ENCODE assay signal across 8 cellular contexts in genomic region chr19:45485301-45486077, GRCh38. TPM values are rescaled to one million over a fixed set of nuclear protein-coding genes. Genes with fewer than 3 reads are reported as not detected.
DNase-seq lines count a peak whose midpoint lies in the region; ATAC-seq and TF ChIP-seq lines count a peak whose summit lies in the region.

No MANE protein-coding gene starts in this region.

- peak overlapping the region; percentile 61; the same call in 1 of the 2 replicates for H3K27ac Mint-ChIP-seq in WTC11

- H3K27ac ChIP-seq in caudate nucleus (ENCODE audit: low read depth, low read length), result peak overlapping the region; percentile 46

- ATAC-seq in GM18907 (IDR thresholded peaks at IDR 0.05; ENCODE audit: unreplicated experiment) (peak; percentile 89), HG03139 (IDR thresholded peaks at IDR 0.05; ENCODE audit: unreplicated experiment) (peak; percentile 94), WTC11 (peak; percentile 96)

- no peaks in the 10 kb centered on the region for H3K9me3 Mint-ChIP-seq in WTC11

- CTCF ChIA-PET in WTC11 (lab: Charles Lee), result interaction anchor here (0.5 to 3.6 kb wide), 82 partner anchors 9 to 475 kb away, joined by 3 to 145 read pairs (median 5); partner anchors contain the start of genes BLOC1S3, ERCC1, ERCC2 and FOSB

- peak; percentile 90 for TF ChIP-seq CTCF in WTC11 (IDR thresholded peaks at IDR 0.05)

- peak overlapping the region; percentile 81 for H3K4me3 Mint-ChIP-seq in WTC11

- POLR2A ChIA-PET in WTC11 (lab: Charles Lee), result interaction anchor here (0.5 to 1.2 kb wide), 11 partner anchors 12 to 567 kb away, joined by 3 to 7 read pairs (median 4); partner anchors contain the start of genes FOSB and PPM1N

- H3K4me1 Mint-ChIP-seq in WTC11, result peaks cover 4% of the 10 kb centered on the region

- H3K36me3 Mint-ChIP-seq in WTC11, result no peaks in the 10 kb centered on the region

- DNase-seq in AG08396 (ENCODE audit: low spot score) (peak; percentile 89), NCI-H2227 (lab: John Stamatoyannopoulos, UW; ENCODE audit: unreplicated experiment) (peak; percentile 96), WTC11 (ENCODE audit: low spot score) (peak; percentile 100), caudate nucleus (lab: John Stamatoyannopoulos, UW) (peak; percentile 59 to 99 (median 91)), islet precursor cell (peak; percentile 97)
- DNase-seq in stimulated activated CD4-positive, alpha-beta T cell treated with anti-CD3 and anti-CD28 coated beads, Interleukin-12 subunit alpha, Interleukin-12 subunit beta, amount 100 ng/mL, for 4 hours, result peak; percentile 98

- H3K27me3 Mint-ChIP-seq in WTC11 (ENCODE audit: low read depth), result peaks cover 5% of the 10 kb centered on the region; the same call in 1 of the 2 replicates

TF ChIP-seq in WTC11, 78 proteins besides CTCF, POLR2A, EP300 and RAD21:
- no peak for TF ChIP-seq GTF2I (CRISPR knock-in tag; conservative IDR thresholded peaks at IDR 0.05)
- 0 out of 2 replicates have a peak, but pooled peaks have one; percentile 16 for TF ChIP-seq GABPB1 (CRISPR knock-in tag; IDR thresholded peaks at IDR 0.05)
- no peak for TF ChIP-seq JUN (CRISPR knock-in tag; IDR thresholded peaks at IDR 0.05)
- no peak for TF ChIP-seq JAZF1 (CRISPR knock-in tag; IDR thresholded peaks at IDR 0.05)
- no peak for TF ChIP-seq SP1 (CRISPR knock-in tag; conservative IDR thresholded peaks at IDR 0.05)
- TF ChIP-seq ESRRA (CRISPR knock-in tag; IDR thresholded peaks at IDR 0.05; ENCODE audit: borderline replicate concordance), result no peak
- no peak for TF ChIP-seq TEAD4 (CRISPR knock-in tag; IDR thresholded peaks at IDR 0.05)
- TF ChIP-seq FOXK1 (CRISPR knock-in tag; IDR thresholded peaks at IDR 0.05), result 0 out of 2 replicates have a peak, but pooled peaks have one; percentile 41
- TF ChIP-seq, protein P1, sequence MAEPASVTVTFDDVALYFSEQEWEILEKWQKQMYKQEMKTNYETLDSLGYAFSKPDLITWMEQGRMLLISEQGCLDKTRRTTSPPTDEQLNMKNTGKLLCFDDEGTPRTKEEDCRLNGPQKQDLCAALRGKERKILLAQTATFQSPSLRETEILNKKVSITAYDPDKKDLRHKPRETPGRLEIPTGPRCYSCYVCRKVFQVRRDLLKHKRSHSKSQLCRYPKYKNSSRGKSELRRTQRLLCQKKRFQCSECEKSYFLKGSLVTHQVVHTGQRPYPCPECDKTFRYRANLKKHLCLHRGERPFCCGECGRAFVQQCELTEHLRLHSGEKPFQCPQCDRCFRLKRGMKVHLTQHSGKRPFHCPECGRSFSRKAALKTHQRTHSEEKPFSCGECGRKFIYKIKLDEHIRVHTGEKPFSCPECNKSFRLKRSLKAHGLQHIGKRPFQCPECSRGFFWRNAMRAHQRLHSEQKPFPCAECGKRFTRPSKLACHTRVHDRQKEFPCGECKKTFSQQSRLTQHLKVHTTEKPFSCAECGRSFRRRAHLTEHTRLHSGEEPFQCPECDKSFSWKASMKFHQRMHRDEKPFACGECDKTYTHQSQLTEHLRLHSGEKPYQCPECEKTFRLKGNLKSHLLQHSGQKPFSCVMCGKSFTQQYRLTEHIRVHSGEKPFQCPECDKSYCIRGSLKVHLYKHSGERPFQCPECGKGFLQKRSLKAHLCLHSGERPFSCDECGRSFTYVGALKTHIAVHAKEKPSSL (CRISPR knock-in tag; conservative IDR thresholded peaks at IDR 0.05), result no peak
- TF ChIP-seq ZMAT4 (CRISPR knock-in tag; IDR thresholded peaks at IDR 0.05), result no peak
- TF ChIP-seq, protein P2, sequence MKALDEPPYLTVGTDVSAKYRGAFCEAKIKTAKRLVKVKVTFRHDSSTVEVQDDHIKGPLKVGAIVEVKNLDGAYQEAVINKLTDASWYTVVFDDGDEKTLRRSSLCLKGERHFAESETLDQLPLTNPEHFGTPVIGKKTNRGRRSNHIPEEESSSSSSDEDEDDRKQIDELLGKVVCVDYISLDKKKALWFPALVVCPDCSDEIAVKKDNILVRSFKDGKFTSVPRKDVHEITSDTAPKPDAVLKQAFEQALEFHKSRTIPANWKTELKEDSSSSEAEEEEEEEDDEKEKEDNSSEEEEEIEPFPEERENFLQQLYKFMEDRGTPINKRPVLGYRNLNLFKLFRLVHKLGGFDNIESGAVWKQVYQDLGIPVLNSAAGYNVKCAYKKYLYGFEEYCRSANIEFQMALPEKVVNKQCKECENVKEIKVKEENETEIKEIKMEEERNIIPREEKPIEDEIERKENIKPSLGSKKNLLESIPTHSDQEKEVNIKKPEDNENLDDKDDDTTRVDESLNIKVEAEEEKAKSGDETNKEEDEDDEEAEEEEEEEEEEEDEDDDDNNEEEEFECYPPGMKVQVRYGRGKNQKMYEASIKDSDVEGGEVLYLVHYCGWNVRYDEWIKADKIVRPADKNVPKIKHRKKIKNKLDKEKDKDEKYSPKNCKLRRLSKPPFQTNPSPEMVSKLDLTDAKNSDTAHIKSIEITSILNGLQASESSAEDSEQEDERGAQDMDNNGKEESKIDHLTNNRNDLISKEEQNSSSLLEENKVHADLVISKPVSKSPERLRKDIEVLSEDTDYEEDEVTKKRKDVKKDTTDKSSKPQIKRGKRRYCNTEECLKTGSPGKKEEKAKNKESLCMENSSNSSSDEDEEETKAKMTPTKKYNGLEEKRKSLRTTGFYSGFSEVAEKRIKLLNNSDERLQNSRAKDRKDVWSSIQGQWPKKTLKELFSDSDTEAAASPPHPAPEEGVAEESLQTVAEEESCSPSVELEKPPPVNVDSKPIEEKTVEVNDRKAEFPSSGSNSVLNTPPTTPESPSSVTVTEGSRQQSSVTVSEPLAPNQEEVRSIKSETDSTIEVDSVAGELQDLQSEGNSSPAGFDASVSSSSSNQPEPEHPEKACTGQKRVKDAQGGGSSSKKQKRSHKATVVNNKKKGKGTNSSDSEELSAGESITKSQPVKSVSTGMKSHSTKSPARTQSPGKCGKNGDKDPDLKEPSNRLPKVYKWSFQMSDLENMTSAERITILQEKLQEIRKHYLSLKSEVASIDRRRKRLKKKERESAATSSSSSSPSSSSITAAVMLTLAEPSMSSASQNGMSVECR (CRISPR knock-in tag; IDR thresholded peaks at IDR 0.05; ENCODE audit: borderline replicate concordance), result no peak
- no peak for TF ChIP-seq FOXP1 (CRISPR knock-in tag; IDR thresholded peaks at IDR 0.05; ENCODE audit: borderline replicate concordance)
- TF ChIP-seq HMGXB4 (CRISPR knock-in tag; IDR thresholded peaks at IDR 0.05), result peak; percentile 70; the same call in 1 of the 2 replicates

RNA-seq across cellular contexts. Expression of gene RTN2, which starts 11.4 kb away (rescaled TPM):
- total RNA-seq in WTC11 (2021), result 25.1 to 27.8 TPM (median 27.4 TPM) in 3 replicates

RNA-seq across cellular contexts. Expression of gene PPM1N, which starts 12.8 kb away (rescaled TPM):
- total RNA-seq in WTC11 (2021), result 10.3 to 15.1 TPM (median 14.2 TPM) in 3 replicates

RNA-seq across cellular contexts. Expression of gene FOSB, which starts 17.7 kb away (rescaled TPM):
- 2.3 to 7.2 TPM (median 5.4 TPM) in 3 replicates for total RNA-seq in WTC11 (2021)

RNA-seq across cellular contexts. Expression of gene VASP, which starts 21.8 kb away (rescaled TPM):
- total RNA-seq in WTC11 (2021), result 143 to 146 TPM (median 144 TPM) in 3 replicates

Comparison
In these comparisons a context has a peak if more than half of its experiments do, and no peak if none do; other contexts are left out.
1. Peak in every context shown above with its lines: DNase-seq, ATAC-seq and H3K27ac ChIP-seq.